In the genomic region with DNA sequence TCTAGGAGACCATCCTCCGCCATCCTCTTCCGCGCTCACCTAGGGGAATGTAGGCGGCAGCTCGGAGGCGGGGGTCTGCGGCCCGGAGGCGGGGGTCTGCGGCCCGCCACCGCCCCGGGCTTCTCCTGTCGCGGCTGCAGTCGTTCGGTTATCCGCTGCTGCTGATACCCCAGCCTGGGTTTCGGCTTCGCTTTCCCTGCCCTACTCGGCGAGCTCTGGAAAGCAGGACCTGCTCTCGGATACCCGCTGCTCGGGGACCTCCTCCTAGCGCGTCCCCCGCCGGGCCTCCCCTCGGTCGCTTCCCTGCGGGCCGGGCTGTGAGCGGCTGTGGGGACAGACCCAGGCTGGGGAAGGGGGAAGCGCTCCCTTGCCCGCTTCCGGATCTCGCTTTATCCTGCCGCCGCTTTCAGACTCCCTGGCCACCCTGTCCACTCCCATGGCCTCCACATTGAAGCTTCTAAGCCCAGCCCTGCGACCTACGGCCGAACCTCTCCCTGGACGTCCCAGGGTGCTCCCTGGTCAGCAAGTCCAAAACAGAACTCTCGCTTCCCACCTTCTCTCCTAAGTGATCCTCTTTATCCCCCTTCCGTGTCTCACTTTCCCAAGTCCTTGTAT, we compare ENCODE assay signal across 8 cellular contexts. TPM values are rescaled to one million over a fixed set of nuclear protein-coding genes. Genes with fewer than 3 reads are reported as not detected.
DNase-seq lines count a peak whose midpoint lies in the region; ATAC-seq and TF ChIP-seq lines count a peak whose summit lies in the region.

No MANE protein-coding gene starts in this region.

- H3K79me1 ChIP-seq in IMR-90 (ENCODE audit: low read depth in 1 of 2, low read length in 2 of 2) = peaks cover 8 to 16% of the 10 kb centered on the region in 2 experiments; a peak in 3 of 4 replicates

- H3K4me3 ChIP-seq in AG09309 (ENCODE audit: control insufficient read depth, low read depth, low read length) (peak overlapping the region; percentile 84), IMR-90 (ENCODE audit: insufficient read depth, low read depth, low read length) (peak overlapping the region; percentile 84)

- TF ChIP-seq POLR2A in IMR-90 (IDR thresholded peaks at IDR 0.05; ENCODE audit: low read depth, low read length) = no peak

- peak overlapping the region in 1 of 5 donors; percentile 65 for H3K4me3 Mint-ChIP-seq in immature natural killer cell

- no peak overlapping the region for H3K56ac ChIP-seq in IMR-90 (ENCODE audit: extremely low read depth, insufficient read depth, low read length)

- ATAC-seq in IMR-90 (ENCODE audit: low read depth) (peak; percentile 4), GM18519 (IDR thresholded peaks at IDR 0.05; ENCODE audit: low FRiP score, unreplicated experiment) (no peak), GM18870 (IDR thresholded peaks at IDR 0.05; ENCODE audit: unreplicated experiment) (no peak)

- H3K9me3 Mint-ChIP-seq in immature natural killer cell = no peaks in the 10 kb centered on the region

- no peak overlapping the region for H3K27ac Mint-ChIP-seq in immature natural killer cell

- dilution Hi-C loops in IMR-90 (cut with HindIII; ENCODE audit: low sequenced_read_pairs, unreplicated experiment) = no loop called here

- TF ChIP-seq RAD21 in IMR-90 (IDR thresholded peaks at IDR 0.05; ENCODE audit: low read length) = no peak

- H4K91ac ChIP-seq in IMR-90 (ENCODE audit: insufficient read depth, low read depth, low read length) = no peak overlapping the region

- no peak overlapping the region for H2BK20ac ChIP-seq in IMR-90 (ENCODE audit: low read depth, low read length)

- no peak overlapping the region for H3K27ac ChIP-seq in IMR-90 (ENCODE audit: insufficient read depth, low read length)

- CTCF ChIA-PET in IMR-90 (lab: Yijun Ruan, JAX) = no interaction called here

- peaks cover 8% of the 10 kb centered on the region for H3K9me1 ChIP-seq in IMR-90 (ENCODE audit: insufficient read depth, low read length)

- H3K14ac ChIP-seq in IMR-90 (replicated peaks; ENCODE audit: low read depth, low read length) = peak overlapping the region; percentile 62; the same call in 1 of the 2 replicates

- H2AFZ ChIP-seq in IMR-90 (replicated peaks; ENCODE audit: low read length, poor library complexity) = peak overlapping the region; percentile 95

- no peak overlapping the region for H2AK5ac ChIP-seq in IMR-90 (ENCODE audit: low read depth, low read length)

- no peak overlapping the region; the same call in 1 of the 2 replicates for H3K4ac ChIP-seq in IMR-90 (ENCODE audit: low read depth, low read length)

- H3K9me3 ChIP-seq in IMR-90 (ENCODE audit: control insufficient read depth, insufficient read depth, low read length) = no peaks in the 10 kb centered on the region

- intact Hi-C loops in IMR-90 (cut with micrococcal nuclease) = no loop called here

- in situ Hi-C loops in IMR-90 (cut with MboI; ENCODE audit: low sequenced_read_pairs) = no loop called here

- peak overlapping the region; percentile 10 for H3K9ac ChIP-seq in IMR-90 (ENCODE audit: low read depth, low read length)

- H4K5ac ChIP-seq in IMR-90 (ENCODE audit: low read depth, low read length) = no peak overlapping the region

- peak overlapping the region; percentile 58 for H3K4me2 ChIP-seq in IMR-90 (ENCODE audit: low read depth, low read length)

- H3K36me3 ChIP-seq in IMR-90 (ENCODE audit: control insufficient read depth, insufficient read depth, low read length) = no peaks in the 10 kb centered on the region

- peaks cover 22 to 33% of the 10 kb centered on the region in 2 donors for H3K4me1 Mint-ChIP-seq in immature natural killer cell

- no peak for DNase-seq in AG09309 (ENCODE audit: low read depth)
- DNase-seq in IMR-90 = no peak
- DNase-seq in amniotic epithelial cell (ENCODE audit: low read depth) = peak; percentile 3
- peak in 2 of 3 donors; percentile 5 to 7 for DNase-seq in immature natural killer cell
- peak; percentile 39 for DNase-seq in stimulated activated CD8-positive, alpha-beta memory T cell treated with anti-CD3 and anti-CD28 coated beads, Interleukin-4, amount 100 ng/mL, for 48 hours
- no peak for DNase-seq in NCI-H2196 (lab: John Stamatoyannopoulos, UW; ENCODE audit: unreplicated experiment)

- peaks cover 5 to 9% (median 6%) of the 10 kb centered on the region in 3 donors for H3K27me3 Mint-ChIP-seq in immature natural killer cell (ENCODE audit: low read depth in 3 of 3)

- H4K8ac ChIP-seq in IMR-90 (ENCODE audit: low read depth in 2 of 2, low read length in 2 of 2) = peak overlapping the region; percentile 1 to 51; a peak in 2 of 4 replicates

- H2AK9ac ChIP-seq in IMR-90 (replicated peaks; ENCODE audit: low read depth, low read length, poor library complexity) = peak overlapping the region; percentile 52

- no peak overlapping the region for H2BK5ac ChIP-seq in IMR-90 (ENCODE audit: low read depth, low read length, poor library complexity, severe bottlenecking)

- no peak overlapping the region for H2BK15ac ChIP-seq in IMR-90 (ENCODE audit: low read depth, low read length)

- no peaks in the 10 kb centered on the region for H3K4me1 ChIP-seq in IMR-90 (ENCODE audit: control insufficient read depth, insufficient read depth, low read length)

- H4K20me1 ChIP-seq in IMR-90 (ENCODE audit: insufficient read depth, low read length) = no peaks in the 10 kb centered on the region

- no peaks in the 10 kb centered on the region for H3K36me3 Mint-ChIP-seq in immature natural killer cell

- peak overlapping the region; percentile 77 for H3K23ac ChIP-seq in IMR-90 (ENCODE audit: low read depth, low read length)

- no peak overlapping the region for H3K18ac ChIP-seq in IMR-90 (ENCODE audit: low read depth, low read length)

- WGBS in IMR-90 (ENCODE audit: extremely low coverage in 2 of 2, insufficient read length in 1 of 2), 2 experiments = 6% methylated on average over 13 of the region's 46 CpGs; no CpG with 5 or more reads in 1 of the 2 experiments

- no TSS peak for BruUV-seq in IMR-90 (replicated peaks; lab: Mats Ljungman, UMichigan)

- H3K27me3 ChIP-seq in IMR-90 (ENCODE audit: control insufficient read depth, insufficient read depth, low read length) = no peaks in the 10 kb centered on the region

- POLR2A ChIA-PET in IMR-90 (lab: Charles Lee; ENCODE audit: unreplicated experiment) = no interaction called here

- TF ChIP-seq CTCF in AG09309 (IDR thresholded peaks at IDR 0.05; ENCODE audit: control insufficient read depth, insufficient read depth, low read depth, low read length, missing control alignments) (no peak), IMR-90 (conservative IDR thresholded peaks at IDR 0.05; ENCODE audit: low read depth, low read length) (no peak)

- H2BK120ac ChIP-seq in IMR-90 (ENCODE audit: low read depth, low read length) = no peak overlapping the region

TF ChIP-seq in IMR-90, 13 proteins besides CTCF, POLR2A, EP300 and RAD21:
- TF ChIP-seq SMC3 (IDR thresholded peaks at IDR 0.05; ENCODE audit: low read depth, low read length) (no peak), CHD1 (IDR thresholded peaks at IDR 0.05; ENCODE audit: low read depth, low read length) (no peak), RCOR1 (IDR thresholded peaks at IDR 0.05; ENCODE audit: insufficient replicate concordance, low read length) (no peak)

RNA-seq across cellular contexts. Expression of a gene that starts 0.6 kb away (rescaled TPM):
- total RNA-seq in IMR-90 (2012; rRNA removed) = 8.9 and 10.2 TPM in 2 replicates
- polyA plus RNA-seq in IMR-90 (2012; rRNA removed) (15.1 and 16.9 TPM in 2 replicates), immature natural killer cell (1 to 10 TPM; 5.3 to 8.6 (median 7.8) TPM)
- 16.8 and 17.5 TPM in 2 replicates for polyA plus RNA-seq in IMR-90 (2012; cell fraction: cytosol; rRNA removed)
- polyA plus RNA-seq in IMR-90 (2012; cell fraction: nucleus; rRNA removed; ENCODE audit: low replicate concordance) = 6.8 and 10.6 TPM in 2 replicates

RNA-seq across cellular contexts. Expression of a gene that starts 3.0 kb away (rescaled TPM):
- total RNA-seq in IMR-90 (2012; rRNA removed) = 18.6 and 21.7 TPM in 2 replicates
- polyA plus RNA-seq in IMR-90 (2012; rRNA removed) (5.4 and 6.8 TPM in 2 replicates), immature natural killer cell (1 to 10 TPM; 2.5 to 6.3 (median 5.0) TPM)
- 1.9 and 2.9 TPM in 2 replicates for polyA plus RNA-seq in IMR-90 (2012; cell fraction: cytosol; rRNA removed)
- 2.7 and 9.0 TPM in 2 replicates for polyA plus RNA-seq in IMR-90 (2012; cell fraction: nucleus; rRNA removed; ENCODE audit: low replicate concordance)

RNA-seq across cellular contexts. Expression of a gene that starts 26.0 kb away (rescaled TPM):
- total RNA-seq in IMR-90 (2012; rRNA removed) = 143 and 224 TPM in 2 replicates
- polyA plus RNA-seq in IMR-90 (2012; rRNA removed) (166 and 191 TPM in 2 replicates), immature natural killer cell (100 to 1,000 TPM; 173 to 199 (median 182) TPM)
- 58.0 and 130 TPM in 2 replicates for polyA plus RNA-seq in IMR-90 (2012; cell fraction: cytosol; rRNA removed)
- 14.1 and 76.2 TPM in 2 replicates for polyA plus RNA-seq in IMR-90 (2012; cell fraction: nucleus; rRNA removed; ENCODE audit: low replicate concordance)

RNA-seq across cellular contexts. Expression of a gene that starts 34.5 kb away (rescaled TPM):
- 25.5 and 26.9 TPM in 2 replicates for total RNA-seq in IMR-90 (2012; rRNA removed)
- polyA plus RNA-seq in IMR-90 (2012; rRNA removed) (41.8 and 42.2 TPM in 2 replicates), immature natural killer cell (1 to 10 TPM in 1 of 3 donors, under 1 TPM in 1, not detected in 1; 0.69 to 1.2 TPM)
- 19.4 and 32.9 TPM in 2 replicates for polyA plus RNA-seq in IMR-90 (2012; cell fraction: cytosol; rRNA removed)
- polyA plus RNA-seq in IMR-90 (2012; cell fraction: nucleus; rRNA removed; ENCODE audit: low replicate concordance) = 88.1 and 140 TPM in 2 replicates

RNA-seq across cellular contexts. Expression of a gene that starts 40.3 kb away (rescaled TPM):
- total RNA-seq in IMR-90 (2012; rRNA removed) = not detected in 2 replicates
- polyA plus RNA-seq in IMR-90 (2012; rRNA removed) (0.05 and 0.09 TPM in 2 replicates), immature natural killer cell (under 1 TPM in 1 of 3 donors, not detected in 2; 0.42 TPM)
- 0.01 and 0.03 TPM in 2 replicates for polyA plus RNA-seq in IMR-90 (2012; cell fraction: cytosol; rRNA removed)
- polyA plus RNA-seq in IMR-90 (2012; cell fraction: nucleus; rRNA removed; ENCODE audit: low replicate concordance) = 0.10 and 0.32 TPM in 2 replicates

Comparison
In these comparisons a context has a peak if more than half of its experiments do, and no peak if none do; other contexts are left out.
1. DNase-seq: peak in amniotic epithelial cell (single experiment), immature natural killer cell (2 of 3) and stimulated activated CD8-positive, alpha-beta memory T cell treated with anti-CD3 and anti-CD28 coated beads, Interleukin-4, amount 100 ng/mL, for 48 hours (single experiment); none in AG09309 (single experiment), IMR-90 (single experiment) and NCI-H2196 (single experiment).